Comparison of ENCODE assay signal across 8 cellular contexts in the genomic region with DNA sequence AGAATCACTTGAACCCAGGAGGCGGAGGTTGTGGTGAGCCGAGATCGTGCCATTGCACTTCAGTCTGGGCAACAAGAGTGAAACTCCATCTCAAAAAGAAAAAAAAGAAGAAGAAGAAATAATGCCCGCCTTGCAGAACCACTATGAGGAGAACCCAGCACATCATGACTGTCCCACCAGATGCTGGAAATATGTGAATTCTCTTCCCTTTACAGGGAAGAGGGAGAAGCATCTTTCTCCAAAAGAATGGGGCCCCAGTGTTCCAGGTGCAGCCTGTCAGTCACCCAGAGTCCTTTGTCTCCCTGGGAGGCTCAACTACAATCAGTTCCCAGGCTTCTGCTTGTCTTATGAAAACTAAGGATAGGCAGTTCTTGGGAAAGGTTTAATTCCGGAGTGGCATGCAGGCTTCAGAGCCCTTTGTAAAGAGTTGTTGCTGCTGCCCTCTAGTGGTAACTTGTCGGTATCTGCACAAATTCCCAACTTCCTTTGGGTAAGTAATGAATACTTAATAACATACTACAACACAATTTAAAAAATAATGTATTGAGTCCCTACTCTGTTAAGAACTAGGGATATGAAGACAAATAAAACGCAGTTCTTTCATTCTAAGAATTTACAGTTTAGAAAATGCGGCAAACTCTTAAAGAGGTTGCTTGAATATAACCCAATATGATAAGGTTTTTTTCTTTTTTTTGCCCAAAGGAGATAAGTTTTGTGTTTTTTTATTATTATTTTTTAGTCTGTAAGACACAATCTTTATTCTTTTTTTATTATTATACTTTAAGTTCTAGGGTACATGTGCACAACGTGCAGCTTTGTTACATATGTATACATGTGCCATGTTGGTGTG. TPM values are rescaled to one million over a fixed set of nuclear protein-coding genes. Genes with fewer than 3 reads are reported as not detected.
A peak's percentile ranks its signal among the peaks of the same experiment; 100 is the strongest.
DNase-seq lines count a peak whose midpoint lies in the region; ATAC-seq, FAIRE-seq and TF ChIP-seq lines count a peak whose summit lies in the region.

No MANE protein-coding gene starts in this region.

- H3K9me1 ChIP-seq in K562 (ENCODE audit: control insufficient read depth, insufficient read depth, low read length): no peaks in the 10 kb centered on the region

- no peak overlapping the region for H3K9ac ChIP-seq in SK-N-SH
- H3K9ac ChIP-seq in K562 (ENCODE audit: insufficient read depth in 1 of 2, low read depth in 2 of 2, low read length in 2 of 2): no peak overlapping the region

- H3K79me2 ChIP-seq in SK-N-SH (ENCODE audit: insufficient read depth): no peaks in the 10 kb centered on the region
- no peaks in the 10 kb centered on the region for H3K79me2 ChIP-seq in K562 (ENCODE audit: control insufficient read depth, insufficient read depth, low read length)

- BruUV-seq in K562 (replicated peaks; lab: Mats Ljungman, UMichigan): no TSS peak

- no peaks in the 10 kb centered on the region for H4K20me1 ChIP-seq in SK-N-SH (ENCODE audit: insufficient read depth)
- no peaks in the 10 kb centered on the region for H4K20me1 ChIP-seq in K562 (replicated peaks; ENCODE audit: control insufficient read depth, insufficient read depth, low read length)

- H3K27ac ChIP-seq in SK-N-SH (ENCODE audit: low read depth in 2 of 2, low read length in 1 of 2) (no peak overlapping the region), K562 (ENCODE audit: extremely low read depth, low read depth, low read length) (no peak overlapping the region), spleen (no peak overlapping the region)

- intact Hi-C loops in K562 (cut with micrococcal nuclease) (loop anchor here (1.0 to 10.0 kb wide), 2 partner anchors 61 to 202 kb away; no protein-coding TSS in a partner anchor), spleen (cut with DNase I; ENCODE audit: low total_unique reads) (loop anchor here (10.0 kb wide), 1 partner anchor 202 kb away; no protein-coding TSS in a partner anchor)

- peak; percentile 85 for TF ChIP-seq CTCF in SK-N-SH (IDR thresholded peaks at IDR 0.05)
- TF ChIP-seq CTCF in K562 (IDR thresholded peaks at IDR 0.05 in 2 of 3, conservative IDR thresholded peaks at IDR 0.05 in 1 of 3; ENCODE audit: insufficient read depth in 2 of 3, low read depth in 1 of 3, low read length in 3 of 3): peak; percentile 72 to 87 (median 73)
- TF ChIP-seq CTCF in spleen (IDR thresholded peaks at IDR 0.05 in 8 of 11, conservative IDR thresholded peaks at IDR 0.05 in 3 of 11): peak in 10 of 11 experiments; percentile 20 to 82 (median 72)

- H3K4me1 ChIP-seq in SK-N-SH (ENCODE audit: control insufficient read depth in 1 of 2, insufficient read depth in 2 of 2, low read depth in 1 of 2, low read length in 1 of 2): no peaks in the 10 kb centered on the region
- H3K4me1 ChIP-seq in K562 (replicated peaks in 1 of 2; ENCODE audit: control insufficient read depth in 2 of 2, insufficient read depth in 2 of 2, low read length in 2 of 2): peaks cover 0 to 7% of the 10 kb centered on the region in 2 experiments; a peak in 2 of 5 replicates
- H3K4me1 ChIP-seq in spleen: no peaks in the 10 kb centered on the region

- POLR2A ChIA-PET in SK-N-SH (lab: Yijun Ruan, JAX) (no interaction called here), K562 (lab: Yijun Ruan, JAX) (no interaction called here)

- no peak overlapping the region for H3K4me2 ChIP-seq in SK-N-SH
- no peak overlapping the region for H3K4me2 ChIP-seq in K562 (ENCODE audit: insufficient read depth, low read length)

- H3K9me2 ChIP-seq in SK-N-SH: no peaks in the 10 kb centered on the region

- ATAC-seq in K562: peak; percentile 84
- no peak for ATAC-seq in GM21381 (IDR thresholded peaks at IDR 0.05; ENCODE audit: unreplicated experiment)

- TF ChIP-seq EP300 in SK-N-SH (IDR thresholded peaks at IDR 0.05; ENCODE audit: borderline replicate concordance in 1 of 2, low read depth in 1 of 2, low read length in 1 of 2) (no peak), K562 (IDR thresholded peaks at IDR 0.05; ENCODE audit: low read length) (no peak)

- WGBS in SK-N-SH (ENCODE audit: low lambda C conversion rate): 39% methylated on average over 9 of the region's 9 CpGs
- 13% methylated on average over 8 of the region's 9 CpGs for WGBS in K562 (ENCODE audit: insufficient coverage, low coverage, missing lambda C conversion rate)
- WGBS in spleen, 5 donors: 20 to 49% (median 48%) methylated on average over 6 to 9 of the region's 9 CpGs

- H3K27me3 ChIP-seq in SK-N-SH (ENCODE audit: insufficient read depth) (peaks cover 10% of the 10 kb centered on the region; the same call in 1 of the 2 replicates), K562 (ENCODE audit: control insufficient read depth in 2 of 2, insufficient read depth in 2 of 2, low read length in 2 of 2) (peaks cover 10 to 35% of the 10 kb centered on the region in 2 experiments; a peak in 3 of 5 replicates), spleen (replicated peaks in 1 of 7) (peaks cover 0 to 34% (median 4%) of the 10 kb centered on the region in 7 donors)

- DNase-seq in SIG-M5 treated with dmso at 0.1 percent for 504 hours (lab: John Stamatoyannopoulos, UW; ENCODE audit: unreplicated experiment) (peak; percentile 57), SIG-M5 (lab: John Stamatoyannopoulos, UW) (no peak), MV-4-11 (lab: John Stamatoyannopoulos, UW) (peak; percentile 54), SK-N-SH (peak; percentile 70), K562 (ENCODE audit: extremely low read depth in 1 of 4, low spot score in 3 of 4) (peak; percentile 57 to 74 (median 68)), iPS DF 4.7 (ENCODE audit: extremely low read depth, low spot score) (peak; percentile 38), spleen (no peak)

- H3K4me3 ChIP-seq in SK-N-SH (ENCODE audit: low read depth in 2 of 2, low read length in 1 of 2): no peak overlapping the region
- no peak overlapping the region for H3K4me3 ChIP-seq in K562
- H3K4me3 ChIP-seq in spleen: no peak overlapping the region

- FAIRE-seq in K562 (lab: Jason Lieb, UNC): peak; percentile 80

- TF ChIP-seq RAD21 in SK-N-SH (IDR thresholded peaks at IDR 0.05; ENCODE audit: low read length) (peak; percentile 74), K562 (CRISPR knock-in tag; conservative IDR thresholded peaks at IDR 0.05 in 1 of 2, IDR thresholded peaks at IDR 0.05 in 1 of 2) (peak in 1 of 2 experiments; percentile 67; a peak in 3 of 4 replicates)

- H3K36me3 ChIP-seq in SK-N-SH (replicated peaks in 1 of 2; ENCODE audit: control insufficient read depth in 1 of 2, insufficient read depth in 2 of 2, low read length in 1 of 2) (no peaks in the 10 kb centered on the region), K562 (ENCODE audit: control insufficient read depth, insufficient read depth, low read length) (no peaks in the 10 kb centered on the region), spleen (no peaks in the 10 kb centered on the region)

- no peak for TF ChIP-seq POLR2A in K562 (conservative IDR thresholded peaks at IDR 0.05)
- TF ChIP-seq POLR2A in spleen (IDR thresholded peaks at IDR 0.05): no peak

- CTCF ChIA-PET in SK-N-SH (lab: Yijun Ruan, JAX): interaction anchor here (0.9 to 3.1 kb wide), 2 partner anchors 85 to 114 kb away, joined by 3 to 11 read pairs; no protein-coding TSS in a partner anchor
- CTCF ChIA-PET in K562 (lab: Yijun Ruan, JAX; ENCODE audit: low intra/inter-chr PET ratio): interaction anchor here (1.3 kb wide), 1 partner anchor 61 kb away, joined by 7 read pairs; the partner anchor contains the start of gene RHCG

- H2AFZ ChIP-seq in SK-N-SH (ENCODE audit: low read depth) (no peak overlapping the region), K562 (ENCODE audit: low read depth, low read length) (no peak overlapping the region)

- H3K9me3 ChIP-seq in SK-N-SH (no peaks in the 10 kb centered on the region), K562 (replicated peaks; ENCODE audit: control insufficient read depth, insufficient read depth, low read depth, low read length) (no peaks in the 10 kb centered on the region), spleen (no peaks in the 10 kb centered on the region)

- no peaks in the 10 kb centered on the region for H3F3A ChIP-seq in SK-N-SH (replicated peaks; ENCODE audit: insufficient read depth)

- in situ Hi-C loops in K562 (cut with MboI): no loop called here

TF ChIP-seq in SK-N-SH, 30 proteins besides CTCF, POLR2A, EP300 and RAD21 (continues in another document):
- no peak for TF ChIP-seq FOSL2 (IDR thresholded peaks at IDR 0.05; ENCODE audit: borderline replicate concordance, low read depth)
- TF ChIP-seq SMC3 (IDR thresholded peaks at IDR 0.05; ENCODE audit: low read depth, low read length): peak; percentile 61
- TF ChIP-seq ELF1 (IDR thresholded peaks at IDR 0.05): no peak
- no peak for TF ChIP-seq TAF1 (IDR thresholded peaks at IDR 0.05; ENCODE audit: borderline replicate concordance, low read depth, low read length)

TF ChIP-seq in K562, 482 proteins besides CTCF, POLR2A, EP300 and RAD21 (continues in another document):
- TF ChIP-seq BCL6 (CRISPR knock-in tag; IDR thresholded peaks at IDR 0.05): no peak
- TF ChIP-seq TEAD4 (IDR thresholded peaks at IDR 0.05; ENCODE audit: low read length): peak; percentile 19; the same call in 1 of the 2 replicates
- TF ChIP-seq TEAD4 (CRISPR knock-in tag; IDR thresholded peaks at IDR 0.05; ENCODE audit: borderline replicate concordance): no peak

RNA-seq across cellular contexts. Expression of gene TICRR, which starts 18.6 kb away (rescaled TPM):
- polyA plus RNA-seq in SK-N-SH (2012; rRNA removed) (2.0 and 3.2 TPM in 2 replicates), K562 (2011; rRNA removed) (13.7 and 17.2 TPM in 2 replicates), K562 (2014; fragmentation: Illumina TruSeq; extraction: Trizol) (19.2 and 22.0 TPM in 2 replicates), K562 (2014; fragmentation: Nextera tagmentation; extraction: Ambion mirVana) (1 to 10 TPM in 1 of 2 experiments, under 1 TPM in 1; 0.84 to 1.0 TPM), K562 (2014; rRNA removed) (13.7 and 14.2 TPM in 2 replicates), spleen (under 1 TPM; 0.22 to 0.59 (median 0.42) TPM)
- polyA plus RNA-seq in SK-N-SH (2012; cell fraction: cytosol; rRNA removed): 1.2 and 1.8 TPM in 2 replicates
- polyA plus RNA-seq in SK-N-SH (2012; cell fraction: nucleus; rRNA removed): 6.9 and 7.1 TPM in 2 replicates
- 76.1 and 83.1 TPM in 2 replicates for total RNA-seq in K562 (2011; cell fraction: chromatin; rRNA removed; ENCODE audit: low replicate concordance)
- total RNA-seq in K562 (2011; cell fraction: nucleolus; rRNA removed): 43.7 and 48.0 TPM in 2 replicates
- total RNA-seq in K562 (2011; cell fraction: nucleoplasm; rRNA removed): 38.6 and 46.9 TPM in 2 replicates
- total RNA-seq in K562 (2014; rRNA removed) (13.8 and 14.8 TPM in 2 replicates), K562 (2014; rRNA removed; fragmentation: Illumina TruSeq; extraction: Trizol) (11.4 and 11.8 TPM in 2 replicates), K562 (2015; rRNA removed; fragmentation: Illumina TruSeq; extraction: Trizol) (11.9 and 12.3 TPM in 2 replicates), K562 (2021) (21.0 and 22.9 TPM in 2 replicates), spleen (1 to 10 TPM in 5 of 7 donors, under 1 TPM in 2; 0.47 to 3.0 (median 1.6) TPM)
- 9.4 and 10.6 TPM in 2 replicates for polyA plus RNA-seq in K562 (2011; cell fraction: cytosol; rRNA removed)
- 45.6 and 60.9 TPM in 2 replicates for polyA plus RNA-seq in K562 (2011; cell fraction: nucleus; rRNA removed)
- 12.5 and 13.0 TPM in 2 replicates for polyA plus RNA-seq in K562 (2012)
- polyA minus RNA-seq in K562 (2011; rRNA and poly(A)+ RNA removed): 24.1 and 29.5 TPM in 2 replicates
- 14.7 and 15.0 TPM in 2 replicates for polyA minus RNA-seq in K562 (2011; cell fraction: cytosol; rRNA and poly(A)+ RNA removed)
- polyA minus RNA-seq in K562 (2011; cell fraction: nucleus; rRNA and poly(A)+ RNA removed): 32.3 and 48.4 TPM in 2 replicates

Comparison
In these comparisons a context has a peak if more than half of its experiments do, and no peak if none do; other contexts are left out.
1. DNase-seq: peak in SIG-M5 treated with dmso at 0.1 percent for 504 hours (single experiment), MV-4-11 (single experiment), SK-N-SH (single experiment), K562 (4 of 4) and iPS DF 4.7 (single experiment); none in SIG-M5 (single experiment) and spleen (single experiment).
2. Peak in every context shown above with its lines, with median percentiles within 50 percentile points of each other: CTCF ChIP-seq.